Comparison of ENCODE assay signal across 26 cellular contexts in genomic region chr10:5533098-5533731, GRCh38. TPM values are rescaled to one million over a fixed set of nuclear protein-coding genes. Genes with fewer than 3 reads are reported as not detected.
DNase-seq lines count a peak whose midpoint lies in the region; ATAC-seq and TF ChIP-seq lines count a peak whose summit lies in the region.
"Had no signal": no experiment of that assay in that cellular context is flagged by ENCODE, and none has a peak within 500 bp of the region (broad histone marks: within the 10 kb centered on the region; RNA-seq: fewer than 3 reads in every experiment).

No MANE protein-coding gene starts in this region.

- no peaks in the 10 kb centered on the region for H3K27me3 ChIP-seq in breast epithelium
- H3K27me3 ChIP-seq in trophoblast cell (ENCODE audit: insufficient read depth, low read length) = no peaks in the 10 kb centered on the region
- H3K27me3 ChIP-seq in upper lobe of right lung = no peaks in the 10 kb centered on the region
- H3K27me3 ChIP-seq: BLaER1 treated with 17β-estradiol and CSF1 and Interleukin-3, amounts not matched to agents 10 nM and 100 nM; MG63; SJCRH30 had no signal

- H2AK5ac ChIP-seq in trophoblast cell (ENCODE audit: low read length) = peak overlapping the region; percentile 89

- no peak for TF ChIP-seq CTCF in breast epithelium (IDR thresholded peaks at IDR 0.05)
- no peak for TF ChIP-seq CTCF in MCF 10A (IDR thresholded peaks at IDR 0.05; ENCODE audit: unreplicated experiment)
- TF ChIP-seq CTCF in glutamatergic neuron (IDR thresholded peaks at IDR 0.05; ENCODE audit: partially characterized antibody, unreplicated experiment) = no peak
- no peak for TF ChIP-seq CTCF in upper lobe of right lung (IDR thresholded peaks at IDR 0.05)

- peak overlapping the region; percentile 85 to 88 for H3K27ac ChIP-seq in breast epithelium
- H3K27ac ChIP-seq in trophoblast cell (ENCODE audit: low read depth, low read length) = no peak overlapping the region
- no peak overlapping the region for H3K27ac ChIP-seq in upper lobe of right lung
- H3K27ac ChIP-seq: BLaER1 treated with 17β-estradiol and CSF1 and Interleukin-3, amounts not matched to agents 10 nM and 100 nM; prostate gland; SJCRH30 had no signal

- peak overlapping the region; percentile 56 for H3K18ac ChIP-seq in trophoblast cell (ENCODE audit: low read length)

- no peak overlapping the region for H4K12ac ChIP-seq in trophoblast cell (ENCODE audit: low read depth, low read length)

- H3K4me1 Mint-ChIP-seq in MCF 10A (ENCODE audit: insufficient read depth, unreplicated experiment) = peaks cover 19% of the 10 kb centered on the region
- H3K4me1 Mint-ChIP-seq in glutamatergic neuron (ENCODE audit: low read depth, unreplicated experiment) = no peaks in the 10 kb centered on the region
- H3K4me1 Mint-ChIP-seq in activated CD4-positive, alpha-beta T cell treated with anti-CD3 and anti-CD28 coated beads for 36 hours = no peaks in the 10 kb centered on the region
- H3K4me1 Mint-ChIP-seq: T-cell had no signal

- no peak overlapping the region for H3K9ac ChIP-seq in trophoblast cell (ENCODE audit: low read length)
- H3K9ac ChIP-seq: BLaER1 treated with 17β-estradiol and CSF1 and Interleukin-3, amounts not matched to agents 10 nM and 100 nM had no signal

- H3K27me3 Mint-ChIP-seq in MCF 10A (ENCODE audit: insufficient read depth, unreplicated experiment) = no peaks in the 10 kb centered on the region
- H3K27me3 Mint-ChIP-seq in glutamatergic neuron (ENCODE audit: unreplicated experiment) = peaks cover 10% of the 10 kb centered on the region
- H3K27me3 Mint-ChIP-seq in activated CD4-positive, alpha-beta T cell treated with anti-CD3 and anti-CD28 coated beads for 36 hours = no peaks in the 10 kb centered on the region

- no peak overlapping the region for H3K4me2 ChIP-seq in trophoblast cell (ENCODE audit: low read length)
- H3K4me2 ChIP-seq: BLaER1 treated with 17β-estradiol and CSF1 and Interleukin-3, amounts not matched to agents 10 nM and 100 nM; smooth muscle cell had no signal

- peaks cover 43% of the 10 kb centered on the region for H3K79me1 ChIP-seq in trophoblast cell (ENCODE audit: low read length)

- DNase-seq in breast epithelium (ENCODE audit: low spot score in 2 of 2) (peak in 1 of 2 donors; percentile 48), MCF 10A (ENCODE audit: unreplicated experiment) (no peak), glutamatergic neuron (peak; percentile 6), trophoblast cell (no peak), upper lobe of right lung (peak; percentile 58), hippocampal formation (lab: John Stamatoyannopoulos, UW) (no peak)
- DNase-seq in activated CD4-positive, alpha-beta T cell treated with anti-CD3 and anti-CD28 coated beads for 36 hours = no peak
- DNase-seq in activated CD4-positive, alpha-beta T cell treated with anti-CD3 and anti-CD28 coated beads, Interleukin-2, amount 50 U/mL, for 48 hours = no peak
- DNase-seq: activated CD4-positive, alpha-beta T cell treated with anti-CD3 and anti-CD28 coated beads for 4 hours; activated gamma-delta T cell; H9; MG63; midbrain; NK-92 treated with Interleukin-12 subunit alpha and Interleukin-12 subunit beta, amount 100 ng/mL, for 24 hours; SJCRH30; stimulated activated CD4-positive, alpha-beta T cell treated with anti-CD3 and anti-CD28 coated beads, Interleukin-4, amount 100 ng/mL, for 1 hour; stimulated activated naive CD8-positive, alpha-beta T cell treated with anti-CD3 and anti-CD28 coated beads, Interleukin-15, Interleukin-2, amounts not matched to agents 100 U/mL and 50 U/mL, for 24 hours; T-cell had no signal

- no peak overlapping the region for H2AFZ ChIP-seq in trophoblast cell (ENCODE audit: insufficient read depth, low read length, poor library complexity)

- TF ChIP-seq POLR2A in breast epithelium (IDR thresholded peaks at IDR 0.05) = no peak

- H3K79me2 ChIP-seq in trophoblast cell (ENCODE audit: control insufficient read depth, insufficient read depth, low read length, poor library complexity) = peaks cover 12% of the 10 kb centered on the region

- H3K4ac ChIP-seq in trophoblast cell (ENCODE audit: low read depth, low read length) = no peak overlapping the region

- no peaks in the 10 kb centered on the region for H3K36me3 Mint-ChIP-seq in MCF 10A (ENCODE audit: insufficient read depth, unreplicated experiment)
- H3K36me3 Mint-ChIP-seq in glutamatergic neuron (ENCODE audit: unreplicated experiment) = no peaks in the 10 kb centered on the region
- no peaks in the 10 kb centered on the region for H3K36me3 Mint-ChIP-seq in activated CD4-positive, alpha-beta T cell treated with anti-CD3 and anti-CD28 coated beads for 36 hours (ENCODE audit: low read depth)
- H3K36me3 Mint-ChIP-seq: T-cell had no signal

- H4K8ac ChIP-seq in trophoblast cell (ENCODE audit: low read depth, low read length) = no peak overlapping the region

- CTCF ChIA-PET in MCF 10A (lab: Yijun Ruan, JAX) = interaction anchor here (0.6 kb wide), 1 partner anchor 89 kb away, joined by 3 read pairs; no protein-coding TSS in a partner anchor
- CTCF ChIA-PET in activated CD4-positive, alpha-beta T cell treated with anti-CD3 and anti-CD28 coated beads for 36 hours (lab: Charles Lee) = no interaction called here

- H4K91ac ChIP-seq in trophoblast cell (ENCODE audit: low read depth, low read length) = peak overlapping the region; percentile 62

- H2BK5ac ChIP-seq in trophoblast cell (ENCODE audit: low read depth, low read length, poor library complexity) = peak overlapping the region; percentile 18

- H3K27ac Mint-ChIP-seq in MCF 10A (ENCODE audit: low read depth, unreplicated experiment) (no peak overlapping the region), glutamatergic neuron (ENCODE audit: unreplicated experiment) (no peak overlapping the region)
- no peak overlapping the region for H3K27ac Mint-ChIP-seq in activated CD4-positive, alpha-beta T cell treated with anti-CD3 and anti-CD28 coated beads for 36 hours
- H3K27ac Mint-ChIP-seq: dendritic cell treated with granulocyte-macrophage colony-stimulating factor and Interleukin-4, amounts not matched to agents 40 ng/mL and 50 ng/mL, for 4 days; H9; T-cell had no signal

- no peaks in the 10 kb centered on the region for H3K9me3 ChIP-seq in breast epithelium
- H3K9me3 ChIP-seq in trophoblast cell (ENCODE audit: insufficient read depth, low read depth, low read length) = peaks cover 4% of the 10 kb centered on the region
- H3K9me3 ChIP-seq in upper lobe of right lung = no peaks in the 10 kb centered on the region
- H3K9me3 ChIP-seq: BLaER1 treated with 17β-estradiol and CSF1 and Interleukin-3, amounts not matched to agents 10 nM and 100 nM; MG63; prostate gland; SJCRH30 had no signal

- H3K4me1 ChIP-seq in breast epithelium (peaks cover 0 to 4% of the 10 kb centered on the region in 2 donors), trophoblast cell (ENCODE audit: control insufficient read depth in 1 of 2, insufficient read depth in 2 of 2, low read length in 2 of 2) (peaks cover 32 to 41% of the 10 kb centered on the region in 2 experiments), upper lobe of right lung (no peaks in the 10 kb centered on the region)
- H3K4me1 ChIP-seq: BLaER1 treated with 17β-estradiol and CSF1 and Interleukin-3, amounts not matched to agents 10 nM and 100 nM; prostate gland; SJCRH30 had no signal

- peak overlapping the region; percentile 77 for H2BK12ac ChIP-seq in trophoblast cell (ENCODE audit: low read length)

- H3K4me3 ChIP-seq in breast epithelium (no peak overlapping the region), trophoblast cell (ENCODE audit: low read depth, low read length) (no peak overlapping the region), upper lobe of right lung (no peak overlapping the region)
- H3K4me3 ChIP-seq: BLaER1 treated with 17β-estradiol and CSF1 and Interleukin-3, amounts not matched to agents 10 nM and 100 nM; MG63; prostate gland; SJCRH30; smooth muscle cell had no signal

- POLR2A ChIA-PET in MCF 10A (lab: Yijun Ruan, JAX) = interaction anchor here (0.8 to 4.0 kb wide), 2 partner anchors 8 to 14 kb away, joined by 3 to 34 read pairs; partner anchors contain the start of gene CALML3
- POLR2A ChIA-PET in activated CD4-positive, alpha-beta T cell treated with anti-CD3 and anti-CD28 coated beads for 36 hours (lab: Charles Lee) = no interaction called here

- H3K9me3 Mint-ChIP-seq in MCF 10A (ENCODE audit: unreplicated experiment) = peaks cover 2% of the 10 kb centered on the region
- peaks cover 3% of the 10 kb centered on the region for H3K9me3 Mint-ChIP-seq in glutamatergic neuron (ENCODE audit: unreplicated experiment)
- no peaks in the 10 kb centered on the region for H3K9me3 Mint-ChIP-seq in activated CD4-positive, alpha-beta T cell treated with anti-CD3 and anti-CD28 coated beads for 36 hours (ENCODE audit: low read depth)
- H3K9me3 Mint-ChIP-seq: dendritic cell treated with granulocyte-macrophage colony-stimulating factor and Interleukin-4, amounts not matched to agents 40 ng/mL and 50 ng/mL, for 4 days; T-cell had no signal

- H3K4me3 Mint-ChIP-seq in MCF 10A (ENCODE audit: unreplicated experiment) (no peak overlapping the region), glutamatergic neuron (ENCODE audit: unreplicated experiment) (no peak overlapping the region)
- H3K4me3 Mint-ChIP-seq in activated CD4-positive, alpha-beta T cell treated with anti-CD3 and anti-CD28 coated beads for 36 hours = no peak overlapping the region
- H3K4me3 Mint-ChIP-seq: dendritic cell treated with granulocyte-macrophage colony-stimulating factor and Interleukin-4, amounts not matched to agents 40 ng/mL and 50 ng/mL, for 4 days; H9; T-cell had no signal

- H3K14ac ChIP-seq in trophoblast cell (ENCODE audit: low read length) = peak overlapping the region; percentile 71

- ATAC-seq in upper lobe of right lung = no peak
- no peak for ATAC-seq in activated CD4-positive, alpha-beta T cell treated with anti-CD3 and anti-CD28 coated beads for 36 hours
- ATAC-seq: stimulated activated naive CD8-positive, alpha-beta T cell treated with anti-CD3 and anti-CD28 coated beads, Interleukin-15, Interleukin-2, amounts not matched to agents 100 U/mL and 50 U/mL, for 24 hours; T-cell had no signal

- BruUV-seq in MCF 10A (replicated peaks; lab: Mats Ljungman, UMichigan) = no TSS peak

- no CpG with 5 or more reads among the region's 21 CpGs for WGBS in trophoblast cell (ENCODE audit: extremely low coverage, insufficient coverage, insufficient read length)

- intact Hi-C loops in breast epithelium (cut with DNase I; ENCODE audit: low total_unique reads) (no loop called here), MCF 10A (cut with micrococcal nuclease) (no loop called here), upper lobe of right lung (cut with DNase I) (no loop called here)
- intact Hi-C loops in activated CD4-positive, alpha-beta T cell treated with anti-CD3 and anti-CD28 coated beads for 36 hours (cut with DNase I, micrococcal nuclease) = no loop called here

- no peaks in the 10 kb centered on the region for H3K36me3 ChIP-seq in breast epithelium
- peaks cover 0 to 6% of the 10 kb centered on the region in 2 experiments for H3K36me3 ChIP-seq in trophoblast cell (ENCODE audit: control insufficient read depth in 1 of 2, insufficient read depth in 2 of 2, low read length in 2 of 2)
- no peaks in the 10 kb centered on the region for H3K36me3 ChIP-seq in upper lobe of right lung
- H3K36me3 ChIP-seq: BLaER1 treated with 17β-estradiol and CSF1 and Interleukin-3, amounts not matched to agents 10 nM and 100 nM; MG63; prostate gland; SJCRH30 had no signal

- no peak overlapping the region for H3K23ac ChIP-seq in trophoblast cell (ENCODE audit: low read length)

- H2BK120ac ChIP-seq in trophoblast cell (ENCODE audit: insufficient read depth, low read length, poor library complexity) = peak overlapping the region; percentile 69

RNA-seq across cellular contexts. Expression of gene CALML3, which starts 8.5 kb away (rescaled TPM):
- total RNA-seq in breast epithelium (10 to 100 TPM in 1 of 3 donors, 1 to 10 TPM in 1, not detected in 1; 3.6 to 13.5 TPM), MCF 10A (2022) (0.25 and 0.75 TPM in 2 replicates), glutamatergic neuron (ENCODE audit: unreplicated experiment) (not detected), upper lobe of right lung (not detected)
- polyA plus RNA-seq in trophoblast cell (2013) = not detected in 2 replicates
- not detected for total RNA-seq in activated CD4-positive, alpha-beta T cell treated with anti-CD3 and anti-CD28 coated beads for 36 hours
- total RNA-seq: endothelial cell of umbilical vein, H9, NCI-H460, SJCRH30, T-cell, ureter had no signal
- polyA plus RNA-seq: endothelial cell of umbilical vein, neural cell, smooth muscle cell had no signal

RNA-seq across cellular contexts. Expression of gene CALML5, which starts 33.8 kb away (rescaled TPM):
- 10 to 100 TPM in 2 of 3 donors, not detected in 1; 31.0 to 31.1 TPM for total RNA-seq in breast epithelium
- not detected in 2 replicates for total RNA-seq in MCF 10A (2022)
- total RNA-seq in glutamatergic neuron (ENCODE audit: unreplicated experiment) = not detected
- 0.07 and 0.14 TPM in 2 replicates for polyA plus RNA-seq in trophoblast cell (2013)
- not detected for total RNA-seq in upper lobe of right lung
- total RNA-seq in activated CD4-positive, alpha-beta T cell treated with anti-CD3 and anti-CD28 coated beads for 36 hours = not detected
- total RNA-seq: endothelial cell of umbilical vein, H9, NCI-H460, SJCRH30, T-cell, ureter had no signal
- polyA plus RNA-seq: endothelial cell of umbilical vein, neural cell had no signal

Comparison
In these comparisons a context has a peak if more than half of its experiments do, and no peak if none do; other contexts are left out.
1. DNase-seq: peak in glutamatergic neuron (single experiment) and upper lobe of right lung (single experiment); none in MCF 10A (single experiment), trophoblast cell (0 of 2), activated CD4-positive, alpha-beta T cell treated with anti-CD3 and anti-CD28 coated beads for 36 hours (single experiment), hippocampal formation (0 of 2) and activated CD4-positive, alpha-beta T cell treated with anti-CD3 and anti-CD28 coated beads, Interleukin-2, amount 50 U/mL, for 48 hours (0 of 2).
2. H3K27ac ChIP-seq: peak in breast epithelium (2 of 2); none in trophoblast cell (single experiment) and upper lobe of right lung (single experiment).